In the genomic region with DNA sequence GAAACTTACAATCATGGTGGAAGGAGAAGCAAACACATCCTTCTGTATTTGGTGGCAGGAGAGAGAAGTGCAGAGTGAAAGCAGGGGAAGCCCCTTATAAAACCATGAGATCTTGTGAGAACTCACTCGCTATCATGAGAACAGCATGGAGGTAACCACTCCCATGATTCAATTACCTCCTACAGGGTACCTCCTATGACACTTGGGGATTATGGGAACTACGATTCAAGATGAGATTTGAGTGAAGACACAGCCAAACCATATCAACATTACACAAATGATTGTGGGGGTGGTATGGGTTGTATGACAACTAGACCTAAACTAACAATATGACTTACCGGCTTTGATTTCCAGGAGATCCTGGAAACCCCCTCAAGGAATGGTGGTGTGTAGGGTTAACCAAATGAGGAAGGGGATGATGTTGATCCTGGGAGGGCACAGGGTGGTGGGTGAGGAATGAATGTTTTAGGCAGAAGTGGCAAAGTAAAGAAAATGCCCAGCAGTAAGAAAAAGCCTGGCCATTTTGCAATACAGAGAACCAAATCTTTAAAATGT, we compare ENCODE assay signal across 21 cellular contexts.
"Had no signal": no experiment of that assay in that cellular context is flagged by ENCODE, and none has a peak within 500 bp of the region (broad histone marks: within the 10 kb centered on the region; RNA-seq: fewer than 3 reads in every experiment).

No MANE protein-coding gene starts in this region.

- DNase-seq: colonic mucosa; dermis blood vessel endothelial cell; esophagus squamous epithelium; foreskin fibroblast; glutamatergic neuron; islet precursor cell; natural killer cell; nucleus accumbens; ovary; sigmoid colon; stimulated activated CD4-positive, alpha-beta T cell treated with anti-CD3 and anti-CD28 coated beads, Interleukin-2, amount 100 ng/mL, for 24 hours; stimulated activated CD4-positive, alpha-beta T cell treated with anti-CD3 and anti-CD28 coated beads, Interleukin-4, amount 100 ng/mL, for 4 hours; stimulated activated naive CD4-positive, alpha-beta T cell treated with Interleukin-2 at 50 U/mL for 16 hours; testis had no signal

- H3K4me2 ChIP-seq: neural progenitor cell had no signal

- H3K4me3 Mint-ChIP-seq: mesothelial cell of epicardium, natural killer cell, neural progenitor cell had no signal

- H3K36me3 ChIP-seq: colonic mucosa, esophagus squamous epithelium, gastroesophageal sphincter, neural progenitor cell, ovary, right atrium auricular region, sigmoid colon had no signal

- ATAC-seq: gastroesophageal sphincter, left lobe of liver, natural killer cell had no signal

- H3K27ac ChIP-seq: colonic mucosa, esophagus squamous epithelium, gastroesophageal sphincter, neural progenitor cell, ovary, right atrium auricular region, sigmoid colon, testis had no signal

- H3K4me1 ChIP-seq: colonic mucosa, gastroesophageal sphincter, neural progenitor cell, right atrium auricular region, sigmoid colon, testis, tibial nerve had no signal

- H3K9me3 ChIP-seq: colonic mucosa, esophagus squamous epithelium, gastroesophageal sphincter, ovary, right atrium auricular region, sigmoid colon, testis, tibial nerve had no signal

- H2AFZ ChIP-seq: neural progenitor cell had no signal

- H3K36me3 Mint-ChIP-seq: natural killer cell had no signal

- H3K27me3 ChIP-seq: colonic mucosa, esophagus squamous epithelium, gastroesophageal sphincter, neural progenitor cell, ovary, right atrium auricular region, sigmoid colon, testis, tibial nerve had no signal

- H3K4me3 ChIP-seq: colonic mucosa, esophagus squamous epithelium, gastroesophageal sphincter, neural progenitor cell, ovary, right atrium auricular region, sigmoid colon, skin epidermis, testis, tibial nerve had no signal

- H3K4me1 Mint-ChIP-seq: neural progenitor cell had no signal

- H3K9ac ChIP-seq: neural progenitor cell had no signal

- H3K27ac Mint-ChIP-seq: neural progenitor cell had no signal
